Comparison of ENCODE assay signal across 15 cellular contexts in the genomic region with DNA sequence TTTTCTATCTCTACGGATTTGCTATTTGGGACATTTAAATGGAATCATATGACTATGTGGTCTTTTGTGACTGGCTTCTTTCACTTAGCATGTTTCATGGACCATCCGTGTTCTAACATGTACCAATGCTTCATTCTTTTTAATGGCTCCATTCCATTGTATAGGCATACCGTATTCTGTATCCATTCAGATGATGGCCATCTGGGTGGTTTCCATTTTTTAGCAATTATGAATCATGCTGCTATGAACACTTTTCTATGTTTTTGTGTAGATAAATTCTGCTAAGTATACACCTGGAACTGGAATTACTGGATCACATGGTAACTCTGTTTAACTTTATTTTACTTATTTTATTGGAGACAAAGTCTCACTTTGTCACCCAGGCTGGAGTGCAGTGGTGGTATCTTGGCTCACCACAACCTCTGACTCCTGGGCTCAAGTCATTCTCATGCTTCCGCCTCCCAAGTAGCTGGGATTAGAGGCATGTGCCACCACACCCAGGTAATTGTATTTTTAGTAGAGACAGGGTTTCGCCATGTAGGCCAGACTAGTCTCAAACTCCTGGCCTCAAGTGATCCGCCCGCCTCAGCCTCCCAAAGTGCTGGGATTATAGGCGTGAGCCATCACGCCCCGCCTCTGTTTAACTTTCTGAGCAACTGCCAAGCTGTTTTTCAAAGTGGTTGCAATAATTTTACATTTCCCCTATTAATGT. TPM values are rescaled to one million over a fixed set of nuclear protein-coding genes. Genes with fewer than 3 reads are reported as not detected.
DNase-seq lines count a peak whose midpoint lies in the region; ATAC-seq and TF ChIP-seq lines count a peak whose summit lies in the region.
"Had no signal": no experiment of that assay in that cellular context is flagged by ENCODE, and none has a peak within 500 bp of the region (broad histone marks: within the 10 kb centered on the region; RNA-seq: fewer than 3 reads in every experiment).

No MANE protein-coding gene starts in this region.

- ATAC-seq in activated CD4-positive, alpha-beta T cell treated with anti-CD3 and anti-CD28 coated beads for 36 hours = no peak
- ATAC-seq in psoas muscle = no peak
- ATAC-seq: CD8-positive, alpha-beta T cell had no signal

- H3K27ac Mint-ChIP-seq in activated CD4-positive, alpha-beta T cell treated with anti-CD3 and anti-CD28 coated beads for 36 hours = peak overlapping the region; percentile 35
- no peak overlapping the region for H3K27ac Mint-ChIP-seq in CD4-positive, alpha-beta memory T cell
- H3K27ac Mint-ChIP-seq: activated CD4-positive, alpha-beta T cell treated with anti-CD3 and anti-CD28 coated beads, Interleukin-2, amount 10 ng/mL, durations not matched to agents 24 days and 14 days; activated naive CD8-positive, alpha-beta T cell had no signal

- DNase-seq in activated CD4-positive, alpha-beta T cell treated with anti-CD3 and anti-CD28 coated beads for 36 hours = no peak
- no peak for DNase-seq in activated CD4-positive, alpha-beta T cell treated with anti-CD3 and anti-CD28 coated beads, Interleukin-2, amount 50 U/mL, for 1 hour
- DNase-seq in NCI-H69 (lab: John Stamatoyannopoulos, UW) (peak; percentile 69), epithelial cell of prostate (ENCODE audit: low read depth, low spot score) (no peak), psoas muscle (no peak), esophagus squamous epithelium (lab: John Stamatoyannopoulos, UW) (no peak), NCI-H524 (lab: John Stamatoyannopoulos, UW) (no peak)
- DNase-seq in CD4-positive, alpha-beta memory T cell = no peak
- DNase-seq: activated CD4-positive, alpha-beta T cell treated with anti-CD3 and anti-CD28 coated beads, Interleukin-2, amount 10 ng/mL, durations not matched to agents 24 days and 14 days; CD8-positive, alpha-beta T cell; DND-41; NCI-H187; NCI-H510A; stimulated activated CD4-positive, alpha-beta T cell treated with anti-CD3 and anti-CD28 coated beads, Interleukin-2, amount 100 ng/mL, for 24 hours had no signal

- no peak for TF ChIP-seq CTCF in psoas muscle (IDR thresholded peaks at IDR 0.05)
- no peak for TF ChIP-seq CTCF in esophagus squamous epithelium (IDR thresholded peaks at IDR 0.05)

- no peaks in the 10 kb centered on the region for H3K27me3 Mint-ChIP-seq in activated CD4-positive, alpha-beta T cell treated with anti-CD3 and anti-CD28 coated beads for 36 hours
- H3K27me3 Mint-ChIP-seq in CD4-positive, alpha-beta memory T cell = no peaks in the 10 kb centered on the region
- H3K27me3 Mint-ChIP-seq: activated CD4-positive, alpha-beta T cell treated with anti-CD3 and anti-CD28 coated beads, Interleukin-2, amount 10 ng/mL, durations not matched to agents 24 days and 14 days; activated naive CD8-positive, alpha-beta T cell had no signal

- no peaks in the 10 kb centered on the region for H3K9me3 ChIP-seq in psoas muscle
- no peaks in the 10 kb centered on the region for H3K9me3 ChIP-seq in esophagus squamous epithelium
- no peaks in the 10 kb centered on the region for H3K9me3 ChIP-seq in CD4-positive, alpha-beta memory T cell (ENCODE audit: control insufficient read depth in 1 of 2, low read length in 2 of 2)

- H3K4me3 Mint-ChIP-seq in activated CD4-positive, alpha-beta T cell treated with anti-CD3 and anti-CD28 coated beads for 36 hours = no peak overlapping the region
- H3K4me3 Mint-ChIP-seq in CD4-positive, alpha-beta memory T cell = no peak overlapping the region
- H3K4me3 Mint-ChIP-seq: activated CD4-positive, alpha-beta T cell treated with anti-CD3 and anti-CD28 coated beads, Interleukin-2, amount 10 ng/mL, durations not matched to agents 24 days and 14 days; activated naive CD8-positive, alpha-beta T cell; CD8-positive, alpha-beta T cell had no signal

- H3K36me3 ChIP-seq in psoas muscle (ENCODE audit: insufficient read depth in 1 of 2, low read depth in 1 of 2) = peaks cover 0 to 20% of the 10 kb centered on the region in 2 donors
- peaks cover 0 to 36% (median 0%) of the 10 kb centered on the region in 3 donors for H3K36me3 ChIP-seq in esophagus squamous epithelium
- peaks cover 10% of the 10 kb centered on the region for H3K36me3 ChIP-seq in CD4-positive, alpha-beta memory T cell (ENCODE audit: insufficient read depth, low read length)

- no peak for TF ChIP-seq POLR2A in esophagus squamous epithelium (IDR thresholded peaks at IDR 0.05)

- H3K4me1 ChIP-seq in psoas muscle (peaks cover 49% of the 10 kb centered on the region), esophagus squamous epithelium (peaks cover 6 to 51% (median 11%) of the 10 kb centered on the region in 3 donors)
- peaks cover 44% of the 10 kb centered on the region for H3K4me1 ChIP-seq in CD4-positive, alpha-beta memory T cell (ENCODE audit: insufficient read depth, low read length)

- H3K4me3 ChIP-seq in psoas muscle = no peak overlapping the region
- no peak overlapping the region for H3K4me3 ChIP-seq in esophagus squamous epithelium
- no peak overlapping the region for H3K4me3 ChIP-seq in CD4-positive, alpha-beta memory T cell (ENCODE audit: low read length in 2 of 2)

- POLR2A ChIA-PET in activated CD4-positive, alpha-beta T cell treated with anti-CD3 and anti-CD28 coated beads for 36 hours (lab: Charles Lee) = no interaction called here
- POLR2A ChIA-PET in CD4-positive, alpha-beta memory T cell (lab: Charles Lee; ENCODE audit: partially characterized antibody) = interaction anchor here (0.6 to 1.2 kb wide), 2 partner anchors 14 kb away, joined by 3 read pairs; no protein-coding TSS in a partner anchor

- H3K9me3 Mint-ChIP-seq in activated CD4-positive, alpha-beta T cell treated with anti-CD3 and anti-CD28 coated beads for 36 hours (ENCODE audit: low read depth) = no peaks in the 10 kb centered on the region
- no peaks in the 10 kb centered on the region for H3K9me3 Mint-ChIP-seq in CD4-positive, alpha-beta memory T cell
- H3K9me3 Mint-ChIP-seq: activated CD4-positive, alpha-beta T cell treated with anti-CD3 and anti-CD28 coated beads, Interleukin-2, amount 10 ng/mL, durations not matched to agents 24 days and 14 days; CD8-positive, alpha-beta T cell had no signal

- peaks cover 52% of the 10 kb centered on the region for H3K4me1 Mint-ChIP-seq in activated CD4-positive, alpha-beta T cell treated with anti-CD3 and anti-CD28 coated beads for 36 hours
- H3K4me1 Mint-ChIP-seq in CD4-positive, alpha-beta memory T cell = peaks cover 38 to 57% (median 50%) of the 10 kb centered on the region in 4 donors

- H3K36me3 Mint-ChIP-seq in activated CD4-positive, alpha-beta T cell treated with anti-CD3 and anti-CD28 coated beads for 36 hours (ENCODE audit: low read depth) = peaks cover 26% of the 10 kb centered on the region
- peaks cover 17 to 30% of the 10 kb centered on the region in 2 donors for H3K36me3 Mint-ChIP-seq in CD4-positive, alpha-beta memory T cell
- H3K36me3 Mint-ChIP-seq: activated naive CD8-positive, alpha-beta T cell had no signal

- H3K27ac ChIP-seq in epithelial cell of prostate (peak overlapping the region; percentile 28), psoas muscle (peak overlapping the region; percentile 31), esophagus squamous epithelium (no peak overlapping the region)
- H3K27ac ChIP-seq in CD4-positive, alpha-beta memory T cell (ENCODE audit: low read depth, low read length) = no peak overlapping the region

- intact Hi-C loops in activated CD4-positive, alpha-beta T cell treated with anti-CD3 and anti-CD28 coated beads for 36 hours (cut with DNase I, micrococcal nuclease) = loop anchor here in 1 of 2 experiments (5.0 kb wide), 1 partner anchor 34 kb away; no protein-coding TSS in a partner anchor
- intact Hi-C loops in psoas muscle (cut with DNase I) = no loop called here
- intact Hi-C loops in esophagus squamous epithelium (cut with DNase I) = no loop called here
- intact Hi-C loops in CD4-positive, alpha-beta memory T cell (cut with micrococcal nuclease) = no loop called here

- no peaks in the 10 kb centered on the region for H3K27me3 ChIP-seq in psoas muscle (ENCODE audit: insufficient read depth in 3 of 3, low read length in 2 of 3)
- H3K27me3 ChIP-seq in esophagus squamous epithelium = no peaks in the 10 kb centered on the region
- no peaks in the 10 kb centered on the region for H3K27me3 ChIP-seq in CD4-positive, alpha-beta memory T cell (ENCODE audit: insufficient read depth, low read length)

- CTCF ChIA-PET in activated CD4-positive, alpha-beta T cell treated with anti-CD3 and anti-CD28 coated beads for 36 hours (lab: Charles Lee) = interaction anchor here (1.1 kb wide), 1 partner anchor 12 kb away, joined by 4 read pairs; no protein-coding TSS in a partner anchor
- CTCF ChIA-PET in CD4-positive, alpha-beta memory T cell (lab: Charles Lee; ENCODE audit: partially characterized antibody) = no interaction called here

- 89 to 97% (median 90%) methylated on average over 10 of the region's 10 CpGs for WGBS in psoas muscle, 3 donors
- 28 to 57% methylated on average over 9 to 10 of the region's 10 CpGs for WGBS in esophagus squamous epithelium, 2 donors

RNA-seq across cellular contexts. Expression of gene UBP1, which starts 13.4 kb away (rescaled TPM):
- total RNA-seq in activated CD4-positive, alpha-beta T cell treated with anti-CD3 and anti-CD28 coated beads for 36 hours = 10 to 100 TPM; 54.8 to 66.0 TPM
- 10 to 100 TPM; 22.4 to 26.6 (median 24.7) TPM for total RNA-seq in psoas muscle
- 10 to 100 TPM; 12.6 to 44.1 (median 33.6) TPM for polyA plus RNA-seq in psoas muscle
- total RNA-seq in esophagus squamous epithelium = 10 to 100 TPM; 35.0 to 59.5 (median 46.4) TPM
- total RNA-seq in CD4-positive, alpha-beta memory T cell = 10 to 100 TPM; 91.8 to 94.1 TPM
- polyA plus RNA-seq in CD4-positive, alpha-beta memory T cell = 10 to 100 TPM in 1 of 2 donors, 1 to 10 TPM in 1; 7.0 to 14.5 TPM

Comparison
In these comparisons a context has a peak if more than half of its experiments do, and no peak if none do; other contexts are left out.
1. H3K27ac ChIP-seq: peak in epithelial cell of prostate (single experiment) and psoas muscle (single experiment); none in esophagus squamous epithelium (0 of 4) and CD4-positive, alpha-beta memory T cell (single experiment).